Comparison of ENCODE assay signal across 25 cellular contexts in genomic region chr11:33391188-33391892, GRCh38. TPM values are rescaled to one million over a fixed set of nuclear protein-coding genes. Genes with fewer than 3 reads are reported as not detected.
DNase-seq lines count a peak whose midpoint lies in the region; ATAC-seq and TF ChIP-seq lines count a peak whose summit lies in the region.
"Had no signal": no experiment of that assay in that cellular context is flagged by ENCODE, and none has a peak within 500 bp of the region (broad histone marks: within the 10 kb centered on the region; RNA-seq: fewer than 3 reads in every experiment).

No MANE protein-coding gene starts in this region.

- intact Hi-C loops in PC-3 (cut with micrococcal nuclease) = loop anchor here (5.0 kb wide), 1 partner anchor 61 kb away; no protein-coding TSS in a partner anchor

- no peak overlapping the region for H3K9ac ChIP-seq in PC-3 (ENCODE audit: low read length)
- H3K9ac ChIP-seq in neural cell (ENCODE audit: low read length) = peak overlapping the region; percentile 38
- H3K9ac ChIP-seq: BLaER1 had no signal

- H3K79me2 ChIP-seq in PC-3 (ENCODE audit: low read length) = 0 out of 2 replicates have a peak, but pooled peaks cover 5% of the 10 kb centered on the region
- H3K79me2 ChIP-seq in neural cell (replicated peaks; ENCODE audit: insufficient read depth, low read length) = no peaks in the 10 kb centered on the region

- H3K27me3 Mint-ChIP-seq in stimulated activated naive CD8-positive, alpha-beta T cell treated with anti-CD3 and anti-CD28 coated beads, Interleukin-15, amount 100 ng/mL, for 72 hours = peaks cover 9% of the 10 kb centered on the region

- H3K4me1 ChIP-seq in PC-3 (ENCODE audit: insufficient read depth, low read length) = peaks cover 17% of the 10 kb centered on the region
- H3K4me1 ChIP-seq: BE2C had no signal

- no peaks in the 10 kb centered on the region for H3K4me1 Mint-ChIP-seq in stimulated activated naive CD8-positive, alpha-beta T cell treated with anti-CD3 and anti-CD28 coated beads, Interleukin-15, amount 100 ng/mL, for 72 hours
- H3K4me1 Mint-ChIP-seq: CD4-positive, alpha-beta memory T cell; CD4-positive, CD25-positive, alpha-beta regulatory T cell; CD8-positive, alpha-beta memory T cell had no signal

- H3K27ac Mint-ChIP-seq in stimulated activated naive CD8-positive, alpha-beta T cell treated with anti-CD3 and anti-CD28 coated beads, Interleukin-15, amount 100 ng/mL, for 72 hours = no peak overlapping the region
- H3K27ac Mint-ChIP-seq: CD4-positive, alpha-beta memory T cell; CD4-positive, CD25-positive, alpha-beta regulatory T cell had no signal

- H3K36me3 ChIP-seq in PC-3 (ENCODE audit: low read depth, low read length) (no peaks in the 10 kb centered on the region), neural cell (ENCODE audit: insufficient read depth, low read length) (no peaks in the 10 kb centered on the region)
- H3K36me3 ChIP-seq: BE2C, BLaER1 had no signal

- H3F3A ChIP-seq in PC-3 (ENCODE audit: low read length, unreplicated experiment) = no peaks in the 10 kb centered on the region
- H3F3A ChIP-seq in neural cell (ENCODE audit: insufficient read depth, low read length, poor library complexity, severe bottlenecking) = peaks cover 3% of the 10 kb centered on the region

- H3K27me3 ChIP-seq in PC-3 (ENCODE audit: low read length) (no peaks in the 10 kb centered on the region), neural cell (ENCODE audit: insufficient read depth, low read depth, low read length) (no peaks in the 10 kb centered on the region)
- H3K27me3 ChIP-seq: BE2C, BLaER1 had no signal

- H3K4me3 ChIP-seq in PC-3 (ENCODE audit: low read length) = no peak overlapping the region
- peak overlapping the region; percentile 55 for H3K4me3 ChIP-seq in neural cell (ENCODE audit: low read length)
- H3K4me3 ChIP-seq: BLaER1, GM12878 had no signal

- CTCF ChIA-PET in PC-3 (lab: Charles Lee) = interaction anchor here (0.7 kb wide), 1 partner anchor 15 kb away, joined by 3 read pairs; the partner anchor contains the start of gene KIAA1549L

- TF ChIP-seq CTCF in PC-3 (conservative IDR thresholded peaks at IDR 0.05; ENCODE audit: low read depth, low read length) = no peak
- no peak for TF ChIP-seq CTCF in neural cell (IDR thresholded peaks at IDR 0.05; ENCODE audit: poor library complexity, severe bottlenecking)

- TF ChIP-seq EP300 in neural cell (conservative IDR thresholded peaks at IDR 0.05; ENCODE audit: poor library complexity, severe bottlenecking) = peak; percentile 72

- H3K9me3 ChIP-seq in PC-3 (ENCODE audit: low read length) (no peaks in the 10 kb centered on the region), neural cell (ENCODE audit: low read length) (no peaks in the 10 kb centered on the region)
- H3K9me3 ChIP-seq: BE2C had no signal

- DNase-seq in NCI-H2227 (lab: John Stamatoyannopoulos, UW; ENCODE audit: unreplicated experiment) (peak; percentile 38), NCI-H2227 treated with DMSO at 0.1 percent for 48 hours (lab: John Stamatoyannopoulos, UW) (peak; percentile 12), PC-3 (peak; percentile 7), pons (ENCODE audit: low spot score) (no peak)
- no peak for DNase-seq in stimulated activated naive CD8-positive, alpha-beta T cell treated with anti-CD3 and anti-CD28 coated beads, Interleukin-15, amount 100 ng/mL, for 72 hours
- no peak for DNase-seq in activated CD4-positive, CD25-positive, alpha-beta regulatory T cell (lab: John Stamatoyannopoulos, UW)
- DNase-seq: 8988T; ACHN; BE2C; CD4-positive, alpha-beta memory T cell; CD4-positive, CD25-positive, alpha-beta regulatory T cell; CD8-positive, alpha-beta memory T cell; COR-L47; DMS 273 treated with DMSO at 0.1 percent for 48 hours; DMS153; DMS53; DMS79; DND-41; EL; GDM1 had no signal

- no peak overlapping the region for H3K4me3 Mint-ChIP-seq in stimulated activated naive CD8-positive, alpha-beta T cell treated with anti-CD3 and anti-CD28 coated beads, Interleukin-15, amount 100 ng/mL, for 72 hours
- H3K4me3 Mint-ChIP-seq: CD14-positive monocyte; CD4-positive, alpha-beta memory T cell; CD4-positive, CD25-positive, alpha-beta regulatory T cell; CD8-positive, alpha-beta memory T cell had no signal

- peak; percentile 62 for ATAC-seq in PC-3
- ATAC-seq in stimulated activated naive CD8-positive, alpha-beta T cell treated with anti-CD3 and anti-CD28 coated beads, Interleukin-15, amount 100 ng/mL, for 72 hours = no peak
- no peak for ATAC-seq in GM21423 (IDR thresholded peaks at IDR 0.05; ENCODE audit: unreplicated experiment)
- ATAC-seq: GM12878 had no signal

- peak overlapping the region; percentile 62 for H3K27ac ChIP-seq in PC-3 (ENCODE audit: low read length)
- peak overlapping the region; percentile 69 for H3K27ac ChIP-seq in neural cell (ENCODE audit: low read length)
- H3K27ac ChIP-seq: BLaER1 had no signal

- H4K20me1 ChIP-seq in PC-3 (ENCODE audit: low read length) (no peaks in the 10 kb centered on the region), neural cell (ENCODE audit: insufficient read depth) (no peaks in the 10 kb centered on the region)
- H4K20me1 ChIP-seq: BLaER1 had no signal

- no TSS peak for BruUV-seq in PC-3 (replicated peaks; lab: Mats Ljungman, UMichigan)

- H3K9me2 ChIP-seq in PC-3 (replicated peaks; ENCODE audit: low read length) = no peaks in the 10 kb centered on the region
- H3K9me2 ChIP-seq in neural cell (ENCODE audit: insufficient read depth, low read length) = no peaks in the 10 kb centered on the region

- POLR2A ChIA-PET in PC-3 (lab: Charles Lee; ENCODE audit: unreplicated experiment) = no interaction called here

- H2AFZ ChIP-seq in PC-3 (ENCODE audit: low read length) = no peak overlapping the region
- no peak overlapping the region for H2AFZ ChIP-seq in neural cell (ENCODE audit: low read depth, low read length)

- TF ChIP-seq RAD21 in neural cell (conservative IDR thresholded peaks at IDR 0.05) = no peak

- H3K4me2 ChIP-seq in PC-3 (ENCODE audit: low read length) (peak overlapping the region; percentile 14; the same call in 1 of the 2 replicates), neural cell (ENCODE audit: low read length) (peak overlapping the region; percentile 2)
- H3K4me2 ChIP-seq: BLaER1 had no signal

- no peaks in the 10 kb centered on the region for H3K9me3 Mint-ChIP-seq in stimulated activated naive CD8-positive, alpha-beta T cell treated with anti-CD3 and anti-CD28 coated beads, Interleukin-15, amount 100 ng/mL, for 72 hours

TF ChIP-seq in neural cell, 6 proteins besides CTCF, POLR2A, EP300 and RAD21:
- TF ChIP-seq POLR2AphosphoS5 (IDR thresholded peaks at IDR 0.05) = peak; percentile 62
- peak; percentile 57 for TF ChIP-seq MXI1 (conservative IDR thresholded peaks at IDR 0.05; ENCODE audit: poor library complexity, severe bottlenecking)
- TF ChIP-seq, protein P1, sequence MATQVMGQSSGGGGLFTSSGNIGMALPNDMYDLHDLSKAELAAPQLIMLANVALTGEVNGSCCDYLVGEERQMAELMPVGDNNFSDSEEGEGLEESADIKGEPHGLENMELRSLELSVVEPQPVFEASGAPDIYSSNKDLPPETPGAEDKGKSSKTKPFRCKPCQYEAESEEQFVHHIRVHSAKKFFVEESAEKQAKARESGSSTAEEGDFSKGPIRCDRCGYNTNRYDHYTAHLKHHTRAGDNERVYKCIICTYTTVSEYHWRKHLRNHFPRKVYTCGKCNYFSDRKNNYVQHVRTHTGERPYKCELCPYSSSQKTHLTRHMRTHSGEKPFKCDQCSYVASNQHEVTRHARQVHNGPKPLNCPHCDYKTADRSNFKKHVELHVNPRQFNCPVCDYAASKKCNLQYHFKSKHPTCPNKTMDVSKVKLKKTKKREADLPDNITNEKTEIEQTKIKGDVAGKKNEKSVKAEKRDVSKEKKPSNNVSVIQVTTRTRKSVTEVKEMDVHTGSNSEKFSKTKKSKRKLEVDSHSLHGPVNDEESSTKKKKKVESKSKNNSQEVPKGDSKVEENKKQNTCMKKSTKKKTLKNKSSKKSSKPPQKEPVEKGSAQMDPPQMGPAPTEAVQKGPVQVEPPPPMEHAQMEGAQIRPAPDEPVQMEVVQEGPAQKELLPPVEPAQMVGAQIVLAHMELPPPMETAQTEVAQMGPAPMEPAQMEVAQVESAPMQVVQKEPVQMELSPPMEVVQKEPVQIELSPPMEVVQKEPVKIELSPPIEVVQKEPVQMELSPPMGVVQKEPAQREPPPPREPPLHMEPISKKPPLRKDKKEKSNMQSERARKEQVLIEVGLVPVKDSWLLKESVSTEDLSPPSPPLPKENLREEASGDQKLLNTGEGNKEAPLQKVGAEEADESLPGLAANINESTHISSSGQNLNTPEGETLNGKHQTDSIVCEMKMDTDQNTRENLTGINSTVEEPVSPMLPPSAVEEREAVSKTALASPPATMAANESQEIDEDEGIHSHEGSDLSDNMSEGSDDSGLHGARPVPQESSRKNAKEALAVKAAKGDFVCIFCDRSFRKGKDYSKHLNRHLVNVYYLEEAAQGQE (IDR thresholded peaks at IDR 0.05; ENCODE audit: borderline replicate concordance) = peak; percentile 47
- TF ChIP-seq EZH2 (IDR thresholded peaks at IDR 0.05; ENCODE audit: borderline replicate concordance, insufficient read depth, low read length, poor library complexity, severe bottlenecking) = no peak
- TF ChIP-seq SMC3 (conservative IDR thresholded peaks at IDR 0.05; ENCODE audit: poor library complexity) = no peak

RNA-seq across cellular contexts. Expression of gene KIAA1549L, which starts 15.4 kb away (rescaled TPM):
- 11.4 and 15.8 TPM in 2 replicates for total RNA-seq in PC-3 (2014; rRNA removed)
- 13.2 and 14.4 TPM in 2 replicates for polyA plus RNA-seq in neural cell
- polyA minus RNA-seq in neural cell = 67.9 and 77.4 TPM in 2 replicates
- total RNA-seq: CD4-positive, alpha-beta memory T cell; CD4-positive, CD25-positive, alpha-beta regulatory T cell; CD8-positive, alpha-beta memory T cell had no signal
- polyA plus RNA-seq: CD14-positive monocyte; CD4-positive, alpha-beta memory T cell; CD4-positive, CD25-positive, alpha-beta regulatory T cell; CD8-positive, alpha-beta memory T cell had no signal

Comparison
In these comparisons a context has a peak if more than half of its experiments do, and no peak if none do; other contexts are left out.
1. DNase-seq: peak in NCI-H2227 (single experiment), NCI-H2227 treated with DMSO at 0.1 percent for 48 hours (single experiment) and PC-3 (single experiment); none in stimulated activated naive CD8-positive, alpha-beta T cell treated with anti-CD3 and anti-CD28 coated beads, Interleukin-15, amount 100 ng/mL, for 72 hours (0 of 2), pons (single experiment) and activated CD4-positive, CD25-positive, alpha-beta regulatory T cell (0 of 4).